In the genomic region with DNA sequence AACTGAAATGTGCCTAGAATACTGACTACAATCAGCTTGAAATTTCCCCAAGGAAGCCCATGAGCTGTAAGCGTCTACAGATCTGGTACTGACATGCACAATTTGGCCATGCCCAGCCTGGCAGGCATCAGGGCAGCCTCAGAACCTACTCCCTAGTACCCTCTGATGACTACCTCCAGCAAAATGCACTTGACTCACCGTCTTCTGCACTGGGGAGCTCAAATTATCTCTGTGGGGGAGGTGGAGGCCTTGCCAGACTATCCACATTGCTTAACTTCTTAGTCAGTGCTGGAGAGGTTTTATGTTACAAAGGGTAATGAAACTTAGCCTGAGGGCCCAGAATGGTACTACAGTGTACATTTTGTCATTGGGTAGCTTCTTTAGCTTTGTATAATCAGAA, we compare ENCODE assay signal across 8 cellular contexts.
A peak's percentile ranks its signal among the peaks of the same experiment; 100 is the strongest.
DNase-seq lines count a peak whose midpoint lies in the region; ATAC-seq and TF ChIP-seq lines count a peak whose summit lies in the region.

No MANE protein-coding gene starts in this region.

- H3K4me1 ChIP-seq in SJCRH30 = peaks cover 10% of the 10 kb centered on the region
- no peaks in the 10 kb centered on the region for H3K4me1 ChIP-seq in testis

- H3K9me3 ChIP-seq in SJCRH30 (replicated peaks) (no peaks in the 10 kb centered on the region), testis (no peaks in the 10 kb centered on the region)

- intact Hi-C loops in left cardiac atrium (cut with DNase I) = no loop called here
- intact Hi-C loops in testis (cut with DNase I; ENCODE audit: low total_unique reads) = no loop called here
- intact Hi-C loops in left colon (cut with DNase I, micrococcal nuclease) = no loop called here

- TF ChIP-seq POLR2A in testis (IDR thresholded peaks at IDR 0.05) = no peak

- peak; percentile 89 to 95 for ATAC-seq in left cardiac atrium
- ATAC-seq in left colon = no peak

- H3K27ac ChIP-seq in SJCRH30 (no peak overlapping the region), testis (no peak overlapping the region)

- TF ChIP-seq CTCF in testis (IDR thresholded peaks at IDR 0.05) = no peak

- 65 to 75% methylated on average over 2 of the region's 2 CpGs for WGBS in testis, 2 donors

- DNase-seq in NCI-H187 treated with DMSO at 0.1 percent for 48 hours (lab: John Stamatoyannopoulos, UW) (peak; percentile 2), NCI-H187 (lab: John Stamatoyannopoulos, UW) (no peak), SJCRH30 (peak; percentile 45 to 53), left cardiac atrium (peak; percentile 71), ureter (ENCODE audit: low spot score) (peak; percentile 78), testis (no peak), germinal center (ENCODE audit: low spot score) (no peak), left colon (no peak)

- no peaks in the 10 kb centered on the region for H3K27me3 ChIP-seq in SJCRH30
- H3K27me3 ChIP-seq in testis = no peaks in the 10 kb centered on the region

- H3K4me3 ChIP-seq in SJCRH30 (no peak overlapping the region), testis (no peak overlapping the region)

- H3K36me3 ChIP-seq in SJCRH30 = no peaks in the 10 kb centered on the region
- no peaks in the 10 kb centered on the region for H3K36me3 ChIP-seq in testis (ENCODE audit: low read depth, missing control alignments)

Comparison
In these comparisons a context has a peak if more than half of its experiments do, and no peak if none do; other contexts are left out.
1. DNase-seq: peak in NCI-H187 treated with DMSO at 0.1 percent for 48 hours (single experiment), SJCRH30 (2 of 2), left cardiac atrium (single experiment) and ureter (single experiment); none in NCI-H187 (0 of 2), testis (single experiment), germinal center (single experiment) and left colon (0 of 2).